In genomic region chr13:51125495-51126226, GRCh38 we compare ENCODE assay signal across 8 cellular contexts. TPM values are rescaled to one million over a fixed set of nuclear protein-coding genes. Genes with fewer than 3 reads are reported as not detected.
DNase-seq lines count a peak whose midpoint lies in the region; ATAC-seq and TF ChIP-seq lines count a peak whose summit lies in the region.

No MANE protein-coding gene starts in this region.

- H3K27ac Mint-ChIP-seq in activated CD4-positive, alpha-beta memory T cell treated with anti-CD3 and anti-CD28 coated beads, Interleukin-2, amount 10 ng/mL, durations not matched to agents 7 days and 5 days = no peak overlapping the region
- H3K27ac Mint-ChIP-seq in osteocyte (ENCODE audit: unreplicated experiment) = no peak overlapping the region

- H3K9me3 Mint-ChIP-seq in activated CD4-positive, alpha-beta memory T cell treated with anti-CD3 and anti-CD28 coated beads, Interleukin-2, amount 10 ng/mL, durations not matched to agents 7 days and 5 days = peaks cover 6% of the 10 kb centered on the region
- H3K9me3 Mint-ChIP-seq in osteocyte (ENCODE audit: unreplicated experiment) = peaks cover 10% of the 10 kb centered on the region

- H3K36me3 Mint-ChIP-seq in activated CD4-positive, alpha-beta memory T cell treated with anti-CD3 and anti-CD28 coated beads, Interleukin-2, amount 10 ng/mL, durations not matched to agents 7 days and 5 days (ENCODE audit: low read depth) = no peaks in the 10 kb centered on the region
- no peaks in the 10 kb centered on the region for H3K36me3 Mint-ChIP-seq in osteocyte (ENCODE audit: unreplicated experiment)

- ATAC-seq in GM19395 (IDR thresholded peaks at IDR 0.05; ENCODE audit: unreplicated experiment) (peak; percentile 91), HG03469 (IDR thresholded peaks at IDR 0.05; ENCODE audit: unreplicated experiment) (peak; percentile 69)

- POLR2A ChIA-PET in activated CD4-positive, alpha-beta memory T cell treated with anti-CD3 and anti-CD28 coated beads, Interleukin-2, amount 10 ng/mL, durations not matched to agents 7 days and 5 days (lab: Charles Lee) = interaction anchor here (0.6 to 1.4 kb wide), 2 partner anchors 160 to 672 kb away, joined by 4 read pairs; no protein-coding TSS in a partner anchor

- DNase-seq in D341Med (ENCODE audit: low spot score) (peak; percentile 82), NCI-H524 treated with DMSO at 0.1 percent for 48 hours (lab: John Stamatoyannopoulos, UW) (peak; percentile 20), fibroblast of villous mesenchyme (ENCODE audit: low read depth) (peak; percentile 53), osteocyte (ENCODE audit: extremely low spot score, unreplicated experiment) (peak; percentile 78), cortex of kidney (lab: John Stamatoyannopoulos, UW) (no peak)
- DNase-seq in activated CD4-positive, alpha-beta memory T cell treated with anti-CD3 and anti-CD28 coated beads, Interleukin-2, amount 10 ng/mL, durations not matched to agents 7 days and 5 days = peak; percentile 60

- CTCF ChIA-PET in activated CD4-positive, alpha-beta memory T cell treated with anti-CD3 and anti-CD28 coated beads, Interleukin-2, amount 10 ng/mL, durations not matched to agents 7 days and 5 days (lab: Charles Lee) = interaction anchor here (0.6 to 7.9 kb wide), 25 partner anchors 11 to 1190 kb away, joined by 3 to 172 read pairs (median 4); partner anchors contain the start of genes C13orf42 and SPRYD7

- H3K4me3 Mint-ChIP-seq in activated CD4-positive, alpha-beta memory T cell treated with anti-CD3 and anti-CD28 coated beads, Interleukin-2, amount 10 ng/mL, durations not matched to agents 7 days and 5 days = no peak overlapping the region
- H3K4me3 Mint-ChIP-seq in osteocyte (ENCODE audit: unreplicated experiment) = no peak overlapping the region

- peaks cover 27% of the 10 kb centered on the region for H3K27me3 Mint-ChIP-seq in activated CD4-positive, alpha-beta memory T cell treated with anti-CD3 and anti-CD28 coated beads, Interleukin-2, amount 10 ng/mL, durations not matched to agents 7 days and 5 days
- peaks cover 32% of the 10 kb centered on the region for H3K27me3 Mint-ChIP-seq in osteocyte (ENCODE audit: unreplicated experiment)

- TF ChIP-seq CTCF in fibroblast of villous mesenchyme (IDR thresholded peaks at IDR 0.05; ENCODE audit: insufficient read depth, low read depth, low read length) = peak; percentile 88
- peak; percentile 85 for TF ChIP-seq CTCF in osteocyte (IDR thresholded peaks at IDR 0.05)

- H3K4me3 ChIP-seq in fibroblast of villous mesenchyme (ENCODE audit: low read depth, low read length) = no peak overlapping the region

- peaks cover 15% of the 10 kb centered on the region for H3K4me1 Mint-ChIP-seq in activated CD4-positive, alpha-beta memory T cell treated with anti-CD3 and anti-CD28 coated beads, Interleukin-2, amount 10 ng/mL, durations not matched to agents 7 days and 5 days
- no peaks in the 10 kb centered on the region for H3K4me1 Mint-ChIP-seq in osteocyte (ENCODE audit: unreplicated experiment)

RNA-seq across cellular contexts. Expression of gene C13orf42, which starts 14.6 kb away (rescaled TPM):
- not detected for total RNA-seq in activated CD4-positive, alpha-beta memory T cell treated with anti-CD3 and anti-CD28 coated beads, Interleukin-2, amount 10 ng/mL, durations not matched to agents 7 days and 5 days
- total RNA-seq in fibroblast of villous mesenchyme = not detected in 2 replicates
- not detected in 2 replicates for total RNA-seq in osteocyte
